ENCODE assay signal across 16 cellular contexts in genomic region chrX:96379951-96380350, GRCh38.
DNase-seq lines count a peak whose midpoint lies in the region; ATAC-seq, FAIRE-seq and TF ChIP-seq lines count a peak whose summit lies in the region.
"Had no signal": no experiment of that assay in that cellular context is flagged by ENCODE, and none has a peak within 500 bp of the region (broad histone marks: within the 10 kb centered on the region; RNA-seq: fewer than 3 reads in every experiment).

No MANE protein-coding gene starts in this region.

- in situ Hi-C loops in GM13977 (cut with MboI; ENCODE audit: low pct_unique_long_range_greater_than_20kb, low sequenced_read_pairs, unreplicated experiment) = no loop called here

- no peaks in the 10 kb centered on the region for H3K9me3 Mint-ChIP-seq in nephron
- H3K9me3 Mint-ChIP-seq: H9 had no signal

- no peak for TF ChIP-seq CTCF in fibroblast of mammary gland (conservative IDR thresholded peaks at IDR 0.05; ENCODE audit: control insufficient read depth, insufficient read depth, low read depth, low read length)
- TF ChIP-seq CTCF in nephron (IDR thresholded peaks at IDR 0.05; ENCODE audit: unreplicated experiment in 3 of 3) = no peak
- TF ChIP-seq CTCF in GM13977 (IDR thresholded peaks at IDR 0.05; ENCODE audit: extremely low read depth, insufficient read depth, missing control alignments) = no peak

- H3K4me1 Mint-ChIP-seq in nephron = peaks cover 42% of the 10 kb centered on the region
- H3K4me1 Mint-ChIP-seq: CD4-positive, CD25-positive, alpha-beta regulatory T cell had no signal

- no peaks in the 10 kb centered on the region for H3K27me3 Mint-ChIP-seq in nephron (ENCODE audit: low read depth)
- H3K27me3 Mint-ChIP-seq: CD4-positive, CD25-positive, alpha-beta regulatory T cell had no signal

- H3K27ac Mint-ChIP-seq in nephron = peak overlapping the region; percentile 28 to 73 (median 56)
- H3K27ac Mint-ChIP-seq: CD4-positive, CD25-positive, alpha-beta regulatory T cell; H9 had no signal

- FAIRE-seq in GM19239 (lab: Jason Lieb, UNC) = no peak
- FAIRE-seq: GM12892 had no signal

- H3K4me3 ChIP-seq in fibroblast of mammary gland (ENCODE audit: control insufficient read depth, low read depth, low read length) = no peak overlapping the region
- H3K4me3 ChIP-seq: BLaER1 had no signal

- intact Hi-C loops in sciatic nerve (cut with DNase I) = no loop called here

- no peak overlapping the region for H3K4me3 Mint-ChIP-seq in nephron
- H3K4me3 Mint-ChIP-seq: CD4-positive, CD25-positive, alpha-beta regulatory T cell; H9 had no signal

- no peak for ATAC-seq in sciatic nerve

- H3K36me3 Mint-ChIP-seq in nephron (ENCODE audit: low read depth) = no peaks in the 10 kb centered on the region
- H3K36me3 Mint-ChIP-seq: CD4-positive, CD25-positive, alpha-beta regulatory T cell had no signal

- DNase-seq in NCI-H2171 treated with DMSO at 0.1 percent for 48 hours (lab: John Stamatoyannopoulos, UW) (peak; percentile 1), NCI-H2171 (lab: John Stamatoyannopoulos, UW) (no peak), dermis blood vessel endothelial cell (peak; percentile 33), fibroblast of mammary gland (ENCODE audit: low read depth) (peak; percentile 25), GM13977 (ENCODE audit: low spot score) (no peak), GM19239 (ENCODE audit: insufficient read length, low spot score) (no peak), sciatic nerve (ENCODE audit: low spot score) (no peak)
- DNase-seq: AML-193; CD4-positive, CD25-positive, alpha-beta regulatory T cell; DMS79; GOT3; H9; IMR-90 had no signal

Comparison
In these comparisons a context has a peak if more than half of its experiments do, and no peak if none do; other contexts are left out.
1. DNase-seq: peak in NCI-H2171 treated with DMSO at 0.1 percent for 48 hours (single experiment), dermis blood vessel endothelial cell (single experiment) and fibroblast of mammary gland (single experiment); none in NCI-H2171 (single experiment), GM13977 (single experiment), GM19239 (single experiment) and sciatic nerve (single experiment).